Comparison of ENCODE assay signal across 17 cellular contexts in the genomic region with DNA sequence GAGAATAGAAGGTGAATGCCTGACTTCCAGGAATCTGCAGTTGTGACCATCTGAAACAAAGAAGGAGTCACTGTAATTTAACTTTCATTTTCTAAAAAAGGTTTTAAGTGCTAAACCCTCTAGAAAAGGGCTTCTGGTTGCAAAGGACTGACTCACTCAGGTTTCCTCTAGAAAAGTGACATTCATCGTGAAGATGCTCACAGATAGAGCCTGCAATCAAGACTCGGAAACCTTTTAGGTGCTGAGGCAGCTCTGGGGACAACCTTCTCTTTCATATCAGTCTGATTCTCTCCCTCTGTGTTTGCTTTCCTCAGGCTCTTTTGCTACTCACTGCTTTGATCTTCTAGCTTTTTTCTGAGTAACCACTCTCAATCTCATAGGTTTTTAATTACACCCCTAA. TPM values are rescaled to one million over a fixed set of nuclear protein-coding genes. Genes with fewer than 3 reads are reported as not detected.
DNase-seq lines count a peak whose midpoint lies in the region; ATAC-seq and TF ChIP-seq lines count a peak whose summit lies in the region.
"Had no signal": no experiment of that assay in that cellular context is flagged by ENCODE, and none has a peak within 500 bp of the region (broad histone marks: within the 10 kb centered on the region; RNA-seq: fewer than 3 reads in every experiment).

No MANE protein-coding gene starts in this region.

- peaks cover 2% of the 10 kb centered on the region for H3K9me3 Mint-ChIP-seq in activated T-cell treated with anti-CD3 and anti-CD28 coated beads, Interleukin-2, amount 50 U/mL, for 24 hours
- H3K9me3 Mint-ChIP-seq in activated CD4-positive, alpha-beta memory T cell treated with anti-CD3 and anti-CD28 coated beads, Interleukin-2, amount 10 ng/mL, durations not matched to agents 7 days and 5 days: no peaks in the 10 kb centered on the region
- no peaks in the 10 kb centered on the region for H3K9me3 Mint-ChIP-seq in activated naive CD8-positive, alpha-beta T cell treated with anti-CD3 and anti-CD28 coated beads, Interleukin-2, amount 10 ng/mL, durations not matched to agents 7 days and 5 days
- H3K9me3 Mint-ChIP-seq in osteocyte (ENCODE audit: unreplicated experiment): no peaks in the 10 kb centered on the region
- H3K9me3 Mint-ChIP-seq: H9 had no signal

- no peaks in the 10 kb centered on the region for H3K36me3 ChIP-seq in KMS-11 (ENCODE audit: insufficient read depth)

- ATAC-seq in activated naive CD8-positive, alpha-beta T cell treated with anti-CD3 and anti-CD28 coated beads, Interleukin-2, amount 10 ng/mL, durations not matched to agents 7 days and 5 days (ENCODE audit: low read depth): peak; percentile 37
- ATAC-seq: A549, GM12878 had no signal

- peak overlapping the region; percentile 44 for H3K4me3 Mint-ChIP-seq in activated T-cell treated with anti-CD3 and anti-CD28 coated beads, Interleukin-2, amount 50 U/mL, for 24 hours
- H3K4me3 Mint-ChIP-seq in activated CD4-positive, alpha-beta memory T cell treated with anti-CD3 and anti-CD28 coated beads, Interleukin-2, amount 10 ng/mL, durations not matched to agents 7 days and 5 days: no peak overlapping the region
- peak overlapping the region; percentile 50 for H3K4me3 Mint-ChIP-seq in activated naive CD8-positive, alpha-beta T cell treated with anti-CD3 and anti-CD28 coated beads, Interleukin-2, amount 10 ng/mL, durations not matched to agents 7 days and 5 days
- no peak overlapping the region for H3K4me3 Mint-ChIP-seq in osteocyte (ENCODE audit: unreplicated experiment)
- H3K4me3 Mint-ChIP-seq: H9 had no signal

- H3K4me3 ChIP-seq in KMS-11 (IDR thresholded peaks at IDR 0.05; ENCODE audit: insufficient read depth, low read depth, low read length): no peak overlapping the region
- H3K4me3 ChIP-seq: A549, GM12878 had no signal

- H2AFZ ChIP-seq in KMS-11 (ENCODE audit: low read depth): no peak overlapping the region

- H3K4me1 ChIP-seq in KMS-11 (ENCODE audit: low read depth, poor library complexity, severe bottlenecking): peaks cover 41% of the 10 kb centered on the region
- H3K4me1 ChIP-seq: A549 had no signal

- no peaks in the 10 kb centered on the region for H3K27me3 Mint-ChIP-seq in activated T-cell treated with anti-CD3 and anti-CD28 coated beads, Interleukin-2, amount 50 U/mL, for 24 hours
- H3K27me3 Mint-ChIP-seq in activated CD4-positive, alpha-beta memory T cell treated with anti-CD3 and anti-CD28 coated beads, Interleukin-2, amount 10 ng/mL, durations not matched to agents 7 days and 5 days: peaks cover 7% of the 10 kb centered on the region
- no peaks in the 10 kb centered on the region for H3K27me3 Mint-ChIP-seq in activated naive CD8-positive, alpha-beta T cell treated with anti-CD3 and anti-CD28 coated beads, Interleukin-2, amount 10 ng/mL, durations not matched to agents 7 days and 5 days
- H3K27me3 Mint-ChIP-seq in osteocyte (ENCODE audit: unreplicated experiment): no peaks in the 10 kb centered on the region

- no peaks in the 10 kb centered on the region for H3K27me3 ChIP-seq in KMS-11 (ENCODE audit: insufficient read depth, low read depth)

- CTCF ChIA-PET in activated CD4-positive, alpha-beta memory T cell treated with anti-CD3 and anti-CD28 coated beads, Interleukin-2, amount 10 ng/mL, durations not matched to agents 7 days and 5 days (lab: Charles Lee): interaction anchor here (1.0 to 1.2 kb wide), 2 partner anchors 69 to 77 kb away, joined by 3 read pairs; no protein-coding TSS in a partner anchor

- H3K27ac Mint-ChIP-seq in activated T-cell treated with anti-CD3 and anti-CD28 coated beads, Interleukin-2, amount 50 U/mL, for 24 hours: peak overlapping the region; percentile 83
- H3K27ac Mint-ChIP-seq in activated CD4-positive, alpha-beta memory T cell treated with anti-CD3 and anti-CD28 coated beads, Interleukin-2, amount 10 ng/mL, durations not matched to agents 7 days and 5 days: no peak overlapping the region
- no peak overlapping the region for H3K27ac Mint-ChIP-seq in activated naive CD8-positive, alpha-beta T cell treated with anti-CD3 and anti-CD28 coated beads, Interleukin-2, amount 10 ng/mL, durations not matched to agents 7 days and 5 days
- no peak overlapping the region for H3K27ac Mint-ChIP-seq in osteocyte (ENCODE audit: unreplicated experiment)

- H3K4me1 Mint-ChIP-seq in activated T-cell treated with anti-CD3 and anti-CD28 coated beads, Interleukin-2, amount 50 U/mL, for 24 hours (ENCODE audit: low read depth): peaks cover 50% of the 10 kb centered on the region
- peaks cover 31% of the 10 kb centered on the region for H3K4me1 Mint-ChIP-seq in activated CD4-positive, alpha-beta memory T cell treated with anti-CD3 and anti-CD28 coated beads, Interleukin-2, amount 10 ng/mL, durations not matched to agents 7 days and 5 days
- peaks cover 28% of the 10 kb centered on the region for H3K4me1 Mint-ChIP-seq in activated naive CD8-positive, alpha-beta T cell treated with anti-CD3 and anti-CD28 coated beads, Interleukin-2, amount 10 ng/mL, durations not matched to agents 7 days and 5 days
- H3K4me1 Mint-ChIP-seq in osteocyte (ENCODE audit: unreplicated experiment): peaks cover 12% of the 10 kb centered on the region

- no peak for DNase-seq in activated T-cell treated with anti-CD3 and anti-CD28 coated beads, Interleukin-2, amount 50 U/mL, for 24 hours
- no peak for DNase-seq in activated T-cell treated with anti-CD3 and anti-CD28 coated beads, Interleukin-2, amount 50 U/mL, for 1 hour
- peak; percentile 20 for DNase-seq in activated CD4-positive, alpha-beta memory T cell treated with anti-CD3 and anti-CD28 coated beads, Interleukin-2, amount 10 ng/mL, durations not matched to agents 7 days and 5 days
- no peak for DNase-seq in activated naive CD8-positive, alpha-beta T cell treated with anti-CD3 and anti-CD28 coated beads, Interleukin-2, amount 10 ng/mL, durations not matched to agents 7 days and 5 days
- DNase-seq in DMS79 treated with DMSO at 0.1 percent for 48 hours (lab: John Stamatoyannopoulos, UW): no peak
- DNase-seq in osteocyte (ENCODE audit: extremely low spot score, unreplicated experiment): no peak
- DNase-seq in ecto neural progenitor cell (ENCODE audit: low spot score): no peak
- DNase-seq: DMS53, H9, Karpas-422, NCI-H1417, NCI-H1930, NCI-H524 had no signal

- no peaks in the 10 kb centered on the region for H3K36me3 Mint-ChIP-seq in activated T-cell treated with anti-CD3 and anti-CD28 coated beads, Interleukin-2, amount 50 U/mL, for 24 hours (ENCODE audit: low read depth)
- H3K36me3 Mint-ChIP-seq in activated CD4-positive, alpha-beta memory T cell treated with anti-CD3 and anti-CD28 coated beads, Interleukin-2, amount 10 ng/mL, durations not matched to agents 7 days and 5 days (ENCODE audit: low read depth): no peaks in the 10 kb centered on the region
- no peaks in the 10 kb centered on the region for H3K36me3 Mint-ChIP-seq in activated naive CD8-positive, alpha-beta T cell treated with anti-CD3 and anti-CD28 coated beads, Interleukin-2, amount 10 ng/mL, durations not matched to agents 7 days and 5 days
- peaks cover 4% of the 10 kb centered on the region for H3K36me3 Mint-ChIP-seq in osteocyte (ENCODE audit: unreplicated experiment)

- POLR2A ChIA-PET in activated CD4-positive, alpha-beta memory T cell treated with anti-CD3 and anti-CD28 coated beads, Interleukin-2, amount 10 ng/mL, durations not matched to agents 7 days and 5 days (lab: Charles Lee): interaction anchor here (1.3 to 2.1 kb wide), 2 partner anchors 9 to 49 kb away, joined by 5 to 7 read pairs; no protein-coding TSS in a partner anchor
- POLR2A ChIA-PET in activated naive CD8-positive, alpha-beta T cell treated with anti-CD3 and anti-CD28 coated beads, Interleukin-2, amount 10 ng/mL, durations not matched to agents 7 days and 5 days (lab: Charles Lee): interaction anchor here (0.5 kb wide), 1 partner anchor 50 kb away, joined by 3 read pairs; no protein-coding TSS in a partner anchor

- no peak overlapping the region for H3K9ac ChIP-seq in KMS-11

- H3K27ac ChIP-seq in KMS-11: no peak overlapping the region
- H3K27ac ChIP-seq: A549, C4-2B had no signal

- peaks cover 83% of the 10 kb centered on the region for H3K79me2 ChIP-seq in KMS-11 (ENCODE audit: insufficient read depth, low read depth)

- peak overlapping the region; percentile 12; the same call in 1 of the 2 replicates for H3K4me2 ChIP-seq in KMS-11
- H3K4me2 ChIP-seq: A549 had no signal

- TF ChIP-seq CTCF in KMS-11 (conservative IDR thresholded peaks at IDR 0.05; ENCODE audit: low read depth, low read length) (no peak), osteocyte (IDR thresholded peaks at IDR 0.05) (no peak)

- no peaks in the 10 kb centered on the region for H4K20me1 ChIP-seq in KMS-11 (ENCODE audit: insufficient read depth)

RNA-seq across cellular contexts. Expression of gene BCL9, which starts 8.2 kb away (rescaled TPM):
- total RNA-seq in activated CD4-positive, alpha-beta memory T cell treated with anti-CD3 and anti-CD28 coated beads, Interleukin-2, amount 10 ng/mL, durations not matched to agents 7 days and 5 days: 10 to 100 TPM; 17.4 to 18.6 TPM
- total RNA-seq in activated naive CD8-positive, alpha-beta T cell treated with anti-CD3 and anti-CD28 coated beads, Interleukin-2, amount 10 ng/mL, durations not matched to agents 7 days and 5 days: 10 to 100 TPM; 15.1 to 16.2 TPM
- total RNA-seq in osteocyte: 30.8 and 32.5 TPM in 2 replicates

Comparison
In these comparisons a context has a peak if more than half of its experiments do, and no peak if none do; other contexts are left out.
1. H3K4me3 Mint-ChIP-seq: peak in activated T-cell treated with anti-CD3 and anti-CD28 coated beads, Interleukin-2, amount 50 U/mL, for 24 hours (single experiment) and activated naive CD8-positive, alpha-beta T cell treated with anti-CD3 and anti-CD28 coated beads, Interleukin-2, amount 10 ng/mL, durations not matched to agents 7 days and 5 days (single experiment); none in activated CD4-positive, alpha-beta memory T cell treated with anti-CD3 and anti-CD28 coated beads, Interleukin-2, amount 10 ng/mL, durations not matched to agents 7 days and 5 days (single experiment) and osteocyte (single experiment).